In genomic region chr20:44475694-44476560, GRCh38 we compare ENCODE assay signal across 8 cellular contexts. TPM values are rescaled to one million over a fixed set of nuclear protein-coding genes. Genes with fewer than 3 reads are reported as not detected.
DNase-seq lines count a peak whose midpoint lies in the region; ATAC-seq and TF ChIP-seq lines count a peak whose summit lies in the region.

Gene TTPAL (plus strand): TSS chr20:44475874. CDS start chr20:44480000, 4,126 bp downstream.

- H2AFZ ChIP-seq in osteoblast (ENCODE audit: low read length): peak within 1 kb of the TSS; percentile 92

- DNase-seq in GM10248 (ENCODE audit: extremely low spot score) (peak; percentile 96), NCI-H1048 (lab: John Stamatoyannopoulos, UW) (peak; percentile 52), SKM-1 (lab: John Stamatoyannopoulos, UW; ENCODE audit: unreplicated experiment) (peak; percentile 59), head of caudate nucleus (peak; percentile 62 to 95 (median 88)), osteoblast (ENCODE audit: insufficient read length, low spot score, missing footprints) (peak; percentile 97), thoracic aorta (ENCODE audit: low spot score) (peak; percentile 36)

- CTCF ChIA-PET in GM10248 (lab: Yijun Ruan, JAX): interaction anchor here (0.7 to 1.7 kb wide), 8 partner anchors 40 to 207 kb away, joined by 3 to 5 read pairs (median 4); no protein-coding TSS in a partner anchor

- H3K9me3 ChIP-seq in osteoblast (ENCODE audit: low read depth, low read length) (no peaks in the 10 kb centered on the region), thoracic aorta (no peaks in the 10 kb centered on the region)

- H3K4me2 ChIP-seq in osteoblast (ENCODE audit: insufficient read depth, low read length): peak within 1 kb of the TSS; percentile 97

- intact Hi-C loops in head of caudate nucleus (cut with DNase I): loop anchor here (5.0 to 10.0 kb wide), 2 partner anchors 129 to 176 kb away; partner anchors contain the start of gene ADA

- peak within 1 kb of the TSS; percentile 97 for H3K27ac Mint-ChIP-seq in activated naive CD4-positive, alpha-beta T cell treated with anti-CD3 and anti-CD28 coated beads, Interleukin-2, amount 50 U/mL, for 24 hours

- H3K27me3 ChIP-seq in osteoblast (ENCODE audit: insufficient read depth, low read length) (no peaks in the 10 kb centered on the region), thoracic aorta (replicated peaks; ENCODE audit: insufficient read depth) (no peaks in the 10 kb centered on the region)

- H3K9me3 Mint-ChIP-seq in activated naive CD4-positive, alpha-beta T cell treated with anti-CD3 and anti-CD28 coated beads, Interleukin-2, amount 50 U/mL, for 24 hours: no peaks in the 10 kb centered on the region

- H3K36me3 ChIP-seq in osteoblast (ENCODE audit: insufficient read depth, low read length) (peaks cover 8% of the 10 kb centered on the region), thoracic aorta (no peaks in the 10 kb centered on the region)

- peaks cover 29% of the 10 kb centered on the region for H3K4me1 Mint-ChIP-seq in activated naive CD4-positive, alpha-beta T cell treated with anti-CD3 and anti-CD28 coated beads, Interleukin-2, amount 50 U/mL, for 24 hours

- H4K20me1 ChIP-seq in osteoblast (ENCODE audit: insufficient read depth, low read length): no peaks in the 10 kb centered on the region

- H3K4me3 ChIP-seq in osteoblast (ENCODE audit: insufficient read depth, low read length) (peak within 1 kb of the TSS; percentile 93), thoracic aorta (peak within 1 kb of the TSS; percentile 96)

- POLR2A ChIA-PET in GM10248 (lab: Yijun Ruan, JAX): interaction anchor here (0.6 to 1.0 kb wide), 2 partner anchors 81 to 582 kb away, joined by 3 read pairs; no protein-coding TSS in a partner anchor

- H3K4me3 Mint-ChIP-seq in activated naive CD4-positive, alpha-beta T cell treated with anti-CD3 and anti-CD28 coated beads, Interleukin-2, amount 50 U/mL, for 24 hours: peak within 1 kb of the TSS; percentile 95

- peaks cover 4% of the 10 kb centered on the region for H3K36me3 Mint-ChIP-seq in activated naive CD4-positive, alpha-beta T cell treated with anti-CD3 and anti-CD28 coated beads, Interleukin-2, amount 50 U/mL, for 24 hours

- H3K27me3 Mint-ChIP-seq in activated naive CD4-positive, alpha-beta T cell treated with anti-CD3 and anti-CD28 coated beads, Interleukin-2, amount 50 U/mL, for 24 hours: no peaks in the 10 kb centered on the region

- peaks cover 29% of the 10 kb centered on the region for H3K79me2 ChIP-seq in osteoblast (ENCODE audit: insufficient read depth, low read length)

- peak; percentile 38 for TF ChIP-seq CTCF in GM10248 (IDR thresholded peaks at IDR 0.05; ENCODE audit: control extremely low read depth, extremely low read depth, low read depth, missing control alignments)
- peak; percentile 17 for TF ChIP-seq CTCF in osteoblast (IDR thresholded peaks at IDR 0.05; ENCODE audit: extremely low read depth, low read depth, low read length)
- TF ChIP-seq CTCF in thoracic aorta (IDR thresholded peaks at IDR 0.05): no peak

- ATAC-seq in HG02588 (IDR thresholded peaks at IDR 0.05; ENCODE audit: unreplicated experiment) (peak; percentile 96), thoracic aorta (ENCODE audit: insufficient number of reproducible peaks, low FRiP score, low read depth) (peak; percentile 36)

- H3K4me1 ChIP-seq in osteoblast (ENCODE audit: insufficient read depth, low read length) (peaks cover 19% of the 10 kb centered on the region), thoracic aorta (ENCODE audit: control insufficient read depth in 1 of 2, low read depth in 2 of 2) (peaks cover 0 to 13% of the 10 kb centered on the region in 2 donors)

- H3K27ac ChIP-seq in osteoblast (ENCODE audit: low read depth, low read length) (peak within 1 kb of the TSS; percentile 92), thoracic aorta (peak within 1 kb of the TSS; percentile 89 to 95)

RNA-seq across cellular contexts. Expression of gene TTPAL, which starts in this region (rescaled TPM):
- total RNA-seq in osteoblast (12.1 and 12.7 TPM in 2 replicates), thoracic aorta (10 to 100 TPM in 1 of 2 donors, 1 to 10 TPM in 1; 7.3 to 17.6 TPM)

Comparison
In these comparisons a context has a peak if more than half of its experiments do, and no peak if none do; other contexts are left out.
1. Peak in every context shown above with its lines: DNase-seq, ATAC-seq, H3K4me3 ChIP-seq and H3K27ac ChIP-seq.
2. DNase-seq: peak in every context shown above with its lines; median percentile 97 in osteoblast; 96 in GM10248; 88 in head of caudate nucleus; 59 in SKM-1; 52 in NCI-H1048; 36 in thoracic aorta.